10 cellular contexts compared by ENCODE assay signal in the genomic region with DNA sequence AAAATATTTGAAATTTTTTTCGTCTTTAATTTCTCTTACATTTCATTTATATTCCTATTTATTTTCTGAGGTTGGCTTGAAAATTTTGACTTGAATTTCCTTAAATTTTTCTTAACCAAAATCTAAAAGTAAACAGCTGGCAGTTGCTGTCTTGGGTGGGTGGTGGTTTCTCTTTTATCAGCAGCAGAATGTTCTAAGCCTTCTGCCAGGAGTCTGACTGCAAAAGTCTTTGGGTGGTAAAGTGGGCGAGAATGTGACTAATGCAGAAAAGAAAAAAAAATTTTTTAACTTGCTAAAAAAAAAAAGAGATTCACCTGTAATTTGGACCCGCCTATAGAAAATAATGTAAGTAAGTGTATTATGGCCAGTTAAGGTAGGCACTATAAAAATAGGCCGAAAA. TPM values are rescaled to one million over a fixed set of nuclear protein-coding genes. Genes with fewer than 3 reads are reported as not detected.
A peak's percentile ranks its signal among the peaks of the same experiment; 100 is the strongest.
DNase-seq lines count a peak whose midpoint lies in the region; ATAC-seq and TF ChIP-seq lines count a peak whose summit lies in the region.
"Had no signal": no experiment of that assay in that cellular context is flagged by ENCODE, and none has a peak within 500 bp of the region (broad histone marks: within the 10 kb centered on the region; RNA-seq: fewer than 3 reads in every experiment).

No MANE protein-coding gene starts in this region.

- no peaks in the 10 kb centered on the region for H3K27me3 Mint-ChIP-seq in IgD-negative memory B cell
- H3K27me3 Mint-ChIP-seq in activated naive CD4-positive, alpha-beta T cell treated with anti-CD3 and anti-CD28 coated beads, Interleukin-2, amount 50 U/mL, for 24 hours: no peaks in the 10 kb centered on the region
- peaks cover 10 to 18% (median 14%) of the 10 kb centered on the region in 3 donors for H3K27me3 Mint-ChIP-seq in immature natural killer cell (ENCODE audit: low read depth in 3 of 3)

- H3K4me3 Mint-ChIP-seq in IgD-negative memory B cell (peak overlapping the region; percentile 75 to 99 (median 93)), immature natural killer cell (peak overlapping the region; percentile 97 to 100 (median 98))
- H3K4me3 Mint-ChIP-seq in activated naive CD4-positive, alpha-beta T cell treated with anti-CD3 and anti-CD28 coated beads, Interleukin-2, amount 50 U/mL, for 24 hours: peak overlapping the region; percentile 97
- H3K4me3 Mint-ChIP-seq: mesothelial cell of epicardium had no signal

- H4K20me1 ChIP-seq in BLaER1 treated with 17β-estradiol and CSF1 and Interleukin-3, amounts not matched to agents 10 nM and 100 nM: peaks cover 18 to 81% (median 49%) of the 10 kb centered on the region in 11 experiments; a peak in 19 of 22 replicates

- peak overlapping the region in 9 of 11 experiments; percentile 4 to 99 (median 21); a peak in 9 of 22 replicates for H3K9ac ChIP-seq in BLaER1 treated with 17β-estradiol and CSF1 and Interleukin-3, amounts not matched to agents 10 nM and 100 nM

- H3K36me3 Mint-ChIP-seq in IgD-negative memory B cell (peaks cover 12% of the 10 kb centered on the region), immature natural killer cell (no peaks in the 10 kb centered on the region)
- peaks cover 6% of the 10 kb centered on the region for H3K36me3 Mint-ChIP-seq in activated naive CD4-positive, alpha-beta T cell treated with anti-CD3 and anti-CD28 coated beads, Interleukin-2, amount 50 U/mL, for 24 hours

- TF ChIP-seq CTCF in body of pancreas (IDR thresholded peaks at IDR 0.05) (no peak), upper lobe of left lung (IDR thresholded peaks at IDR 0.05) (no peak)

- H3K9me3 ChIP-seq in BLaER1 treated with 17β-estradiol and CSF1 and Interleukin-3, amounts not matched to agents 10 nM and 100 nM (replicated peaks in 1 of 11): peaks cover 5 to 28% (median 18%) of the 10 kb centered on the region in 11 experiments; a peak in 19 of 22 replicates
- H3K9me3 ChIP-seq in body of pancreas: no peaks in the 10 kb centered on the region
- no peaks in the 10 kb centered on the region for H3K9me3 ChIP-seq in upper lobe of left lung

- peak in 2 of 3 donors; percentile 17 to 22 for DNase-seq in immature natural killer cell
- DNase-seq in stimulated activated naive CD4-positive, alpha-beta T cell treated with Interleukin-2 at 50 U/mL for 16 hours (lab: John Stamatoyannopoulos, UW): no peak
- no peak for DNase-seq in body of pancreas
- no peak for DNase-seq in upper lobe of left lung
- DNase-seq: NCI-H1105 had no signal

- no peak for TF ChIP-seq EP300 in upper lobe of left lung (IDR thresholded peaks at IDR 0.05)

- H3K9me3 Mint-ChIP-seq in IgD-negative memory B cell: no peaks in the 10 kb centered on the region
- no peaks in the 10 kb centered on the region for H3K9me3 Mint-ChIP-seq in activated naive CD4-positive, alpha-beta T cell treated with anti-CD3 and anti-CD28 coated beads, Interleukin-2, amount 50 U/mL, for 24 hours
- H3K9me3 Mint-ChIP-seq in immature natural killer cell: no peaks in the 10 kb centered on the region

- peaks cover 25 to 58% (median 42%) of the 10 kb centered on the region in 10 experiments for H3K4me1 ChIP-seq in BLaER1 treated with 17β-estradiol and CSF1 and Interleukin-3, amounts not matched to agents 10 nM and 100 nM
- H3K4me1 ChIP-seq in body of pancreas: peaks cover 45% of the 10 kb centered on the region
- peaks cover 42 to 63% (median 45%) of the 10 kb centered on the region in 4 donors for H3K4me1 ChIP-seq in upper lobe of left lung

- H3K4me2 ChIP-seq in BLaER1 treated with 17β-estradiol and CSF1 and Interleukin-3, amounts not matched to agents 10 nM and 100 nM: peak overlapping the region; percentile 53 to 96 (median 87)

- H3K4me3 ChIP-seq in BLaER1 treated with 17β-estradiol and CSF1 and Interleukin-3, amounts not matched to agents 10 nM and 100 nM: peak overlapping the region in 6 of 10 experiments; percentile 2 to 98 (median 94); a peak in 9 of 20 replicates
- H3K4me3 ChIP-seq in body of pancreas: no peak overlapping the region
- peak overlapping the region in 1 of 4 donors; percentile 93 for H3K4me3 ChIP-seq in upper lobe of left lung

- WGBS in body of pancreas, 2 donors: 73 to 83% methylated on average over 4 of the region's 4 CpGs
- 58 to 68% methylated on average over 4 of the region's 4 CpGs for WGBS in upper lobe of left lung, 2 donors

- H3K27ac Mint-ChIP-seq in IgD-negative memory B cell: peak overlapping the region; percentile 55 to 92 (median 75)
- H3K27ac Mint-ChIP-seq in activated naive CD4-positive, alpha-beta T cell treated with anti-CD3 and anti-CD28 coated beads, Interleukin-2, amount 50 U/mL, for 24 hours: peak overlapping the region; percentile 95
- H3K27ac Mint-ChIP-seq in immature natural killer cell: peak overlapping the region; percentile 90 to 100 (median 98)
- H3K27ac Mint-ChIP-seq: mesothelial cell of epicardium had no signal

- H3K27ac ChIP-seq in BLaER1 treated with 17β-estradiol and CSF1 and Interleukin-3, amounts not matched to agents 10 nM and 100 nM: peak overlapping the region in 5 of 11 experiments; percentile 2 to 40 (median 36); a peak in 8 of 22 replicates
- no peak overlapping the region for H3K27ac ChIP-seq in body of pancreas
- H3K27ac ChIP-seq in upper lobe of left lung: peak overlapping the region in 2 of 4 donors; percentile 24 to 54

- TF ChIP-seq POLR2A in body of pancreas (IDR thresholded peaks at IDR 0.05) (no peak), upper lobe of left lung (IDR thresholded peaks at IDR 0.05) (no peak)

- intact Hi-C loops in body of pancreas (cut with DNase I): no loop called here

- H3K4me1 Mint-ChIP-seq in IgD-negative memory B cell (peaks cover 49 to 53% (median 50%) of the 10 kb centered on the region in 3 donors), immature natural killer cell (peaks cover 81 to 89% of the 10 kb centered on the region in 2 donors)
- H3K4me1 Mint-ChIP-seq in activated naive CD4-positive, alpha-beta T cell treated with anti-CD3 and anti-CD28 coated beads, Interleukin-2, amount 50 U/mL, for 24 hours: peaks cover 72% of the 10 kb centered on the region

- H3K36me3 ChIP-seq in BLaER1 treated with 17β-estradiol and CSF1 and Interleukin-3, amounts not matched to agents 10 nM and 100 nM: peaks cover 0 to 19% (median 9%) of the 10 kb centered on the region in 11 experiments; a peak in 17 of 22 replicates
- H3K36me3 ChIP-seq in body of pancreas (replicated peaks in 1 of 2; ENCODE audit: insufficient read depth in 1 of 2, low read depth in 2 of 2) (no peaks in the 10 kb centered on the region), upper lobe of left lung (no peaks in the 10 kb centered on the region)

- no peak for ATAC-seq in body of pancreas
- ATAC-seq in HG03521 (IDR thresholded peaks at IDR 0.05; ENCODE audit: unreplicated experiment): no peak
- no peak for ATAC-seq in upper lobe of left lung (ENCODE audit: low FRiP score in 2 of 2)

- no peaks in the 10 kb centered on the region for H3K27me3 ChIP-seq in BLaER1 treated with 17β-estradiol and CSF1 and Interleukin-3, amounts not matched to agents 10 nM and 100 nM
- H3K27me3 ChIP-seq in body of pancreas: no peaks in the 10 kb centered on the region
- H3K27me3 ChIP-seq in upper lobe of left lung: no peaks in the 10 kb centered on the region

RNA-seq across cellular contexts. Expression of gene FGFR1OP2, which starts 2.5 kb away (rescaled TPM):
- polyA plus RNA-seq in IgD-negative memory B cell (66.2 TPM), immature natural killer cell (10 to 100 TPM; 70.7 to 95.1 (median 85.2) TPM)
- total RNA-seq in body of pancreas (10 to 100 TPM; 39.2 to 41.5 TPM), upper lobe of left lung (10 to 100 TPM; 30.3 to 89.7 (median 53.7) TPM)

RNA-seq across cellular contexts. Expression of gene INTS13, which starts 3.0 kb away (rescaled TPM):
- polyA plus RNA-seq in IgD-negative memory B cell (14.6 TPM), immature natural killer cell (10 to 100 TPM; 11.4 to 27.2 (median 21.9) TPM)
- total RNA-seq in body of pancreas (10 to 100 TPM; 12.9 to 13.0 TPM), upper lobe of left lung (10 to 100 TPM in 4 of 6 donors, 1 to 10 TPM in 2; 7.2 to 16.8 (median 11.5) TPM)

Comparison
In these comparisons a context has a peak if more than half of its experiments do, and no peak if none do; other contexts are left out.
1. H3K4me3 ChIP-seq: peak in BLaER1 treated with 17β-estradiol and CSF1 and Interleukin-3, amounts not matched to agents 10 nM and 100 nM (6 of 10); none in body of pancreas (0 of 2).
2. DNase-seq: peak in immature natural killer cell (2 of 3); none in stimulated activated naive CD4-positive, alpha-beta T cell treated with Interleukin-2 at 50 U/mL for 16 hours (single experiment), body of pancreas (0 of 4) and upper lobe of left lung (0 of 2).
3. Peak in every context shown above with its lines, with median percentiles within 50 percentile points of each other: H3K27ac Mint-ChIP-seq and H3K4me3 Mint-ChIP-seq.